7 cellular contexts compared by ENCODE assay signal in genomic region chr5:144880513-144880912, GRCh38.
"Had no signal": no experiment of that assay in that cellular context is flagged by ENCODE, and none has a peak within 500 bp of the region (broad histone marks: within the 10 kb centered on the region; RNA-seq: fewer than 3 reads in every experiment).

No MANE protein-coding gene starts in this region.

- DNase-seq: GM23248, GOT3, H7, HFFc6, KBM-7 had no signal

- ATAC-seq: HCT116, HepG2 had no signal
